9 cellular contexts compared by ENCODE assay signal in genomic region chr11:66479741-66480115, GRCh38. TPM values are rescaled to one million over a fixed set of nuclear protein-coding genes. Genes with fewer than 3 reads are reported as not detected.
DNase-seq lines count a peak whose midpoint lies in the region; ATAC-seq and TF ChIP-seq lines count a peak whose summit lies in the region.
"Had no signal": no experiment of that assay in that cellular context is flagged by ENCODE, and none has a peak within 500 bp of the region (broad histone marks: within the 10 kb centered on the region; RNA-seq: fewer than 3 reads in every experiment).

No MANE protein-coding gene starts in this region.

- peak overlapping the region; percentile 81 for H2AFZ ChIP-seq in MM.1S (ENCODE audit: low read length)

- no peak for TF ChIP-seq CTCF in MM.1S (IDR thresholded peaks at IDR 0.05; ENCODE audit: low read length)
- no peak for TF ChIP-seq CTCF in brain microvascular endothelial cell (IDR thresholded peaks at IDR 0.05; ENCODE audit: low read depth, low read length, missing control alignments)
- no peak for TF ChIP-seq CTCF in right lobe of liver (IDR thresholded peaks at IDR 0.05)
- no peak for TF ChIP-seq CTCF in type B pancreatic cell (conservative IDR thresholded peaks at IDR 0.05)

- H3K27ac Mint-ChIP-seq in activated T-cell treated with anti-CD3 and anti-CD28 coated beads, Interleukin-2, amount 50 U/mL, for 72 hours = peak overlapping the region; percentile 68
- H3K27ac Mint-ChIP-seq in type B pancreatic cell = peak overlapping the region; percentile 89

- H3K27me3 ChIP-seq in MM.1S (replicated peaks; ENCODE audit: insufficient read depth, low read length) = no peaks in the 10 kb centered on the region
- no peaks in the 10 kb centered on the region for H3K27me3 ChIP-seq in brain microvascular endothelial cell (replicated peaks)
- H3K27me3 ChIP-seq in right lobe of liver = no peaks in the 10 kb centered on the region

- in situ Hi-C loops in brain microvascular endothelial cell (cut with HindIII; ENCODE audit: low pct_ligation_motif_present, low sequenced_read_pairs) = no loop called here

- peak overlapping the region; percentile 91 to 94 for H3K4me3 Mint-ChIP-seq in activated T-cell treated with anti-CD3 and anti-CD28 coated beads, Interleukin-2, amount 50 U/mL, for 72 hours
- peak overlapping the region; percentile 94 for H3K4me3 Mint-ChIP-seq in type B pancreatic cell

- peak overlapping the region; percentile 86 for H3K4me2 ChIP-seq in MM.1S (ENCODE audit: low read depth, low read length)

- H3K27me3 Mint-ChIP-seq in activated T-cell treated with anti-CD3 and anti-CD28 coated beads, Interleukin-2, amount 50 U/mL, for 72 hours (ENCODE audit: low read depth) = no peaks in the 10 kb centered on the region
- H3K27me3 Mint-ChIP-seq in type B pancreatic cell = no peaks in the 10 kb centered on the region

- H3K4me3 ChIP-seq in MM.1S (ENCODE audit: low read length) = peak overlapping the region; percentile 99
- H3K4me3 ChIP-seq in brain microvascular endothelial cell (ENCODE audit: low read depth, low read length) = peak overlapping the region; percentile 80
- H3K4me3 ChIP-seq in right lobe of liver = peak overlapping the region; percentile 66 to 79 (median 70)

- intact Hi-C loops in right lobe of liver (cut with DNase I) = no loop called here

- H3K9me3 ChIP-seq in MM.1S (replicated peaks; ENCODE audit: insufficient read depth, low read length) = no peaks in the 10 kb centered on the region
- no peaks in the 10 kb centered on the region for H3K9me3 ChIP-seq in right lobe of liver

- H3K36me3 ChIP-seq in MM.1S (replicated peaks; ENCODE audit: insufficient read depth, low read length) = no peaks in the 10 kb centered on the region
- peaks cover 2% of the 10 kb centered on the region for H3K36me3 ChIP-seq in brain microvascular endothelial cell (replicated peaks)
- no peaks in the 10 kb centered on the region for H3K36me3 ChIP-seq in right lobe of liver

- peak overlapping the region; percentile 99 for H3K9ac ChIP-seq in MM.1S (ENCODE audit: low read length)

- 0 out of 2 replicates have a peak, but pooled peaks cover 3% of the 10 kb centered on the region for H4K20me1 ChIP-seq in MM.1S (ENCODE audit: insufficient read depth, low read length)

- H3K4me1 ChIP-seq in MM.1S (ENCODE audit: low read length) (no peaks in the 10 kb centered on the region), right lobe of liver (peaks cover 0 to 11% (median 0%) of the 10 kb centered on the region in 4 donors)

- no peaks in the 10 kb centered on the region for H3K9me3 Mint-ChIP-seq in activated T-cell treated with anti-CD3 and anti-CD28 coated beads, Interleukin-2, amount 50 U/mL, for 72 hours
- H3K9me3 Mint-ChIP-seq in type B pancreatic cell = no peaks in the 10 kb centered on the region

- H3K36me3 Mint-ChIP-seq in activated T-cell treated with anti-CD3 and anti-CD28 coated beads, Interleukin-2, amount 50 U/mL, for 72 hours (ENCODE audit: insufficient read depth in 2 of 2) = no peaks in the 10 kb centered on the region
- H3K36me3 Mint-ChIP-seq in type B pancreatic cell = peaks cover 4% of the 10 kb centered on the region

- H3K27ac ChIP-seq in MM.1S (ENCODE audit: low read length) (peak overlapping the region; percentile 69), brain microvascular endothelial cell (peak overlapping the region; percentile 87), right lobe of liver (peak overlapping the region; percentile 63 to 84 (median 79))

- DNase-seq in activated T-cell treated with anti-CD3 and anti-CD28 coated beads, Interleukin-2, amount 50 U/mL, for 72 hours = no peak
- no peak for DNase-seq in activated T-cell treated with anti-CD3 and anti-CD28 coated beads, Interleukin-2, amount 50 U/mL, for 1 hour
- DNase-seq in MM.1S = no peak
- DNase-seq in brain microvascular endothelial cell = no peak
- DNase-seq in right lobe of liver = no peak
- peak; percentile 79 for DNase-seq in type B pancreatic cell (ENCODE audit: extremely low spot score, unreplicated experiment)
- DNase-seq in islet precursor cell = no peak

- TF ChIP-seq POLR2A in right lobe of liver (IDR thresholded peaks at IDR 0.05) = no peak

- 0% methylated on average over 16 of the region's 19 CpGs for WGBS in right lobe of liver (ENCODE audit: insufficient coverage, low coverage, low lambda C conversion rate, missing lambda C conversion rate)

- H3K79me2 ChIP-seq in MM.1S (ENCODE audit: low read length) = peaks cover 30% of the 10 kb centered on the region

- H3K9me2 ChIP-seq in MM.1S (replicated peaks; ENCODE audit: insufficient read depth, low read length) = no peaks in the 10 kb centered on the region

- ATAC-seq in activated T-cell treated with anti-CD3 and anti-CD28 coated beads, Interleukin-2, amount 50 U/mL, for 72 hours (replicated peaks in 1 of 2) = peak in 1 of 2 donors; percentile 1
- ATAC-seq in right lobe of liver (peak; percentile 46 to 58 (median 54)), GM19395 (IDR thresholded peaks at IDR 0.05; ENCODE audit: unreplicated experiment) (no peak)

- H3K4me1 Mint-ChIP-seq in activated T-cell treated with anti-CD3 and anti-CD28 coated beads, Interleukin-2, amount 50 U/mL, for 72 hours (ENCODE audit: low read depth) = peaks cover 20% of the 10 kb centered on the region
- peaks cover 19% of the 10 kb centered on the region for H3K4me1 Mint-ChIP-seq in type B pancreatic cell (ENCODE audit: unreplicated experiment)

- no peaks in the 10 kb centered on the region for H3F3A ChIP-seq in MM.1S (ENCODE audit: insufficient read depth, low read length)

RNA-seq across cellular contexts. Expression of gene DPP3, which starts 0.5 kb away (rescaled TPM):
- 10 to 100 TPM; 48.3 to 56.9 TPM for total RNA-seq in activated T-cell treated with anti-CD3 and anti-CD28 coated beads, Interleukin-2, amount 50 U/mL, for 72 hours
- total RNA-seq in right lobe of liver = 10 to 100 TPM; 18.0 to 25.6 (median 22.0) TPM
- total RNA-seq in type B pancreatic cell (ENCODE audit: low replicate concordance) = 42.7 and 44.0 TPM in 2 replicates

RNA-seq across cellular contexts. Expression of gene PELI3, which starts 13.0 kb away (rescaled TPM):
- 1 to 10 TPM; 6.2 to 6.6 TPM for total RNA-seq in activated T-cell treated with anti-CD3 and anti-CD28 coated beads, Interleukin-2, amount 50 U/mL, for 72 hours
- total RNA-seq in right lobe of liver (1 to 10 TPM; 2.0 to 5.3 (median 3.2) TPM), type B pancreatic cell (ENCODE audit: low replicate concordance) (17.9 and 25.0 TPM in 2 replicates)

RNA-seq across cellular contexts. Expression of gene BBS1, which starts 30.7 kb away (rescaled TPM):
- total RNA-seq in activated T-cell treated with anti-CD3 and anti-CD28 coated beads, Interleukin-2, amount 50 U/mL, for 72 hours = 10 to 100 TPM; 18.1 to 18.8 TPM
- total RNA-seq in right lobe of liver = 10 to 100 TPM in 4 of 6 experiments, 1 to 10 TPM in 2; 6.2 to 18.1 (median 11.2) TPM
- total RNA-seq in type B pancreatic cell (ENCODE audit: low replicate concordance) = 43.1 and 71.8 TPM in 2 replicates

RNA-seq across cellular contexts. Expression of gene MRPL11, which starts 41.1 kb away (rescaled TPM):
- 10 to 100 TPM; 57.4 to 66.6 TPM for total RNA-seq in activated T-cell treated with anti-CD3 and anti-CD28 coated beads, Interleukin-2, amount 50 U/mL, for 72 hours
- total RNA-seq in right lobe of liver (10 to 100 TPM; 17.6 to 34.1 (median 28.6) TPM), type B pancreatic cell (ENCODE audit: low replicate concordance) (53.0 and 69.8 TPM in 2 replicates)

RNA-seq across cellular contexts. Expression of gene NPAS4, which starts 58.9 kb away (rescaled TPM):
- not detected for total RNA-seq in activated T-cell treated with anti-CD3 and anti-CD28 coated beads, Interleukin-2, amount 50 U/mL, for 72 hours
- not detected for total RNA-seq in right lobe of liver
- 0.14 and 0.77 TPM in 2 replicates for total RNA-seq in type B pancreatic cell (ENCODE audit: low replicate concordance)
- total RNA-seq: glomerular endothelial cell had no signal
